Comparison of ENCODE assay signal across 16 cellular contexts in genomic region chr2:186554450-186554849, GRCh38.
"Had no signal": no experiment of that assay in that cellular context is flagged by ENCODE, and none has a peak within 500 bp of the region (broad histone marks: within the 10 kb centered on the region; RNA-seq: fewer than 3 reads in every experiment).

No MANE protein-coding gene starts in this region.

- DNase-seq: activated B cell treated with CpG ODN at 0.5 μM for 24 hours; activated gamma-delta T cell; activated naive CD8-positive, alpha-beta T cell treated with anti-CD3 and anti-CD28 coated beads, Interleukin-2, amount 10 ng/mL, durations not matched to agents 7 days and 5 days; activated T-cell treated with anti-CD3 and anti-CD28 coated beads, Interleukin-2, amount 50 U/mL, for 24 hours; hippocampal formation; kidney glomerular epithelial cell; naive B cell; right cardiac atrium; spleen; stimulated activated CD4-positive, alpha-beta T cell treated with anti-CD3 and anti-CD28 coated beads, Interleukin-1b, Interleukin-23, amount 100 ng/mL, for 48 hours; stimulated activated naive CD4-positive, alpha-beta T cell; substantia nigra; T-helper 17 cell; transverse colon had no signal

- H3K9me3 Mint-ChIP-seq: activated B cell treated with CpG ODN at 0.5 μM for 24 hours; activated naive CD8-positive, alpha-beta T cell treated with anti-CD3 and anti-CD28 coated beads, Interleukin-2, amount 10 ng/mL, durations not matched to agents 7 days and 5 days; activated T-cell treated with anti-CD3 and anti-CD28 coated beads, Interleukin-2, amount 50 U/mL, for 24 hours had no signal

- H3K4me3 ChIP-seq: ascending aorta, cardiac muscle cell, spleen, transverse colon had no signal

- H3K4me1 Mint-ChIP-seq: activated B cell treated with CpG ODN at 0.5 μM for 24 hours; activated naive CD8-positive, alpha-beta T cell treated with anti-CD3 and anti-CD28 coated beads, Interleukin-2, amount 10 ng/mL, durations not matched to agents 7 days and 5 days; naive B cell; T-helper 17 cell had no signal

- H3K36me3 Mint-ChIP-seq: activated naive CD8-positive, alpha-beta T cell treated with anti-CD3 and anti-CD28 coated beads, Interleukin-2, amount 10 ng/mL, durations not matched to agents 7 days and 5 days had no signal

- H3K27ac Mint-ChIP-seq: activated B cell treated with CpG ODN at 0.5 μM for 24 hours; activated naive CD8-positive, alpha-beta T cell treated with anti-CD3 and anti-CD28 coated beads, Interleukin-2, amount 10 ng/mL, durations not matched to agents 7 days and 5 days; activated T-cell treated with anti-CD3 and anti-CD28 coated beads, Interleukin-2, amount 50 U/mL, for 24 hours; naive B cell; T-helper 17 cell had no signal

- ATAC-seq: right cardiac atrium, T-helper 17 cell had no signal

- H3K4me3 Mint-ChIP-seq: activated B cell treated with CpG ODN at 0.5 μM for 24 hours; activated naive CD8-positive, alpha-beta T cell treated with anti-CD3 and anti-CD28 coated beads, Interleukin-2, amount 10 ng/mL, durations not matched to agents 7 days and 5 days; activated T-cell treated with anti-CD3 and anti-CD28 coated beads, Interleukin-2, amount 50 U/mL, for 24 hours; naive B cell; T-helper 17 cell had no signal
